ENCODE assay signal across 17 cellular contexts in the genomic region with DNA sequence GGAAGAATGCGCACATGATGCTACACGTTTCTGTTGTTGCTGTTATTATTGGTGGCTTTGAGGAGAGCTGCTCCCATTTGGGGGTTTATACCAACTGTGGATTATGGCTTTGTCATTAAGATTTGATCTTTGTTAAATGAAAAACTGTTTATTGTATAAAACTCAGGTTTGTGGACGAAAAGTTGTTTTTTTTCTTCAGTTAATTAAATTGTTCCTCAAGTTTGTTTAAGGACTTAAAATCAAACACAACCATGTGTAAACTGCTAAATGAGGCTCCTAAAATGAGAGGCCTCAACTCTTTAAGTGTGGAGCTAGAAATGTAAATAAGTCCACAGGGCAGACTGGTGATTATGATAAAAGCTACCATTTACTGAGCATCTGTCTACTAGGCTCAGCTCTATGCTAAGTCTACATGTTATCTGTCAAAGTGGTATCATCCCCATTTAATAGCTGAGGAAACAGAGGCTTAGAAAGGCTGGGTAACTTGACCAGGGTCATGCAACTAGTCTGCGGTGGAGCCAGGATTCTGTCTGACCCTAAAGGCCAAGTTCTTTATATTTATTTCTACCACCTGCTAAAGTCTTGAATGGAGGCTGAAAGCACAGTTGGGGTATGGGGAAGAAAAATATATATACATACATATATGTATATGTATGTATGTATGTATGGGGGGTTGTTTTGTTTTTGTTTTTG. TPM values are rescaled to one million over a fixed set of nuclear protein-coding genes. Genes with fewer than 3 reads are reported as not detected.
DNase-seq lines count a peak whose midpoint lies in the region; ATAC-seq and TF ChIP-seq lines count a peak whose summit lies in the region.
"Had no signal": no experiment of that assay in that cellular context is flagged by ENCODE, and none has a peak within 500 bp of the region (broad histone marks: within the 10 kb centered on the region; RNA-seq: fewer than 3 reads in every experiment).

No MANE protein-coding gene starts in this region.

- DNase-seq in BE2C (peak; percentile 93), dorsolateral prefrontal cortex (no peak), DMS79 treated with DMSO at 0.1 percent for 48 hours (lab: John Stamatoyannopoulos, UW) (no peak)
- no peak for DNase-seq in activated T-cell treated with anti-CD3 and anti-CD28 coated beads, Interleukin-2, amount 50 U/mL, for 72 hours
- DNase-seq in natural killer cell treated with Interleukin-12 subunit alpha and Interleukin-12 subunit beta and Interleukin-15 and Interleukin-18, amount 100 ng/mL, for 72 hours (ENCODE audit: low spot score): no peak
- DNase-seq: activated CD4-positive, alpha-beta T cell treated with anti-CD3 and anti-CD28 coated beads, Interleukin-2, amount 50 U/mL, for 4 hours; activated T-cell treated with anti-CD3 and anti-CD28 coated beads, Interleukin-2, amount 50 U/mL, for 48 hours; GOT3; stimulated activated CD4-positive, alpha-beta T cell treated with anti-CD3 and anti-CD28 coated beads, Interleukin-4, amount 100 ng/mL, for 4 hours had no signal

- H3K36me3 ChIP-seq in BE2C: peaks cover 69% of the 10 kb centered on the region
- H3K36me3 ChIP-seq in HUES64 (ENCODE audit: insufficient read depth, low read length): peaks cover 54% of the 10 kb centered on the region
- H3K36me3 ChIP-seq in mucosa of stomach (ENCODE audit: control insufficient read depth, insufficient read depth, low read length): no peaks in the 10 kb centered on the region
- H3K36me3 ChIP-seq: adrenal gland had no signal

- H3K27ac ChIP-seq in HUES64 (ENCODE audit: low read depth, low read length): no peak overlapping the region
- H3K27ac ChIP-seq in dorsolateral prefrontal cortex: peak overlapping the region in 54 of 59 donors; percentile 29 to 92 (median 78)
- H3K27ac ChIP-seq: adrenal gland had no signal

- no peaks in the 10 kb centered on the region for H3K9me3 Mint-ChIP-seq in activated T-cell treated with anti-CD3 and anti-CD28 coated beads, Interleukin-2, amount 50 U/mL, for 72 hours
- H3K9me3 Mint-ChIP-seq in natural killer cell treated with Interleukin-12 subunit alpha and Interleukin-12 subunit beta and Interleukin-15 and Interleukin-18, amount 100 ng/mL, for 72 hours: no peaks in the 10 kb centered on the region

- H3K9ac ChIP-seq in HUES64 (ENCODE audit: low read depth, low read length): no peak overlapping the region; the same call in 1 of the 2 replicates
- H3K9ac ChIP-seq in mucosa of stomach (ENCODE audit: low read length): no peak overlapping the region
- H3K9ac ChIP-seq: SK-N-SH had no signal

- H3K27me3 ChIP-seq in BE2C (peaks cover 35% of the 10 kb centered on the region), HUES64 (ENCODE audit: insufficient read depth, low read length) (no peaks in the 10 kb centered on the region), dorsolateral prefrontal cortex (peaks cover 0 to 11% (median 0%) of the 10 kb centered on the region in 45 donors), mucosa of stomach (ENCODE audit: control insufficient read depth, insufficient read depth, low read length) (peaks cover 12% of the 10 kb centered on the region)

- no peak overlapping the region for H3K27ac Mint-ChIP-seq in activated T-cell treated with anti-CD3 and anti-CD28 coated beads, Interleukin-2, amount 50 U/mL, for 72 hours
- no peak overlapping the region for H3K27ac Mint-ChIP-seq in natural killer cell treated with Interleukin-12 subunit alpha and Interleukin-12 subunit beta and Interleukin-15 and Interleukin-18, amount 100 ng/mL, for 72 hours

- 38% methylated on average over 3 of the region's 4 CpGs for WGBS in HUES64

- H3K4me1 Mint-ChIP-seq in activated T-cell treated with anti-CD3 and anti-CD28 coated beads, Interleukin-2, amount 50 U/mL, for 72 hours (ENCODE audit: low read depth): peaks cover 29% of the 10 kb centered on the region
- H3K4me1 Mint-ChIP-seq in natural killer cell treated with Interleukin-12 subunit alpha and Interleukin-12 subunit beta and Interleukin-15 and Interleukin-18, amount 100 ng/mL, for 72 hours (ENCODE audit: low read depth in 2 of 2): peaks cover 0 to 4% of the 10 kb centered on the region in 2 donors

- H3K9me3 ChIP-seq in BE2C (no peaks in the 10 kb centered on the region; the same call in 1 of the 2 replicates), HUES64 (ENCODE audit: insufficient read depth, low read depth, low read length) (no peaks in the 10 kb centered on the region), mucosa of stomach (ENCODE audit: control insufficient read depth, low read length) (no peaks in the 10 kb centered on the region)
- H3K9me3 ChIP-seq: adrenal gland, SK-N-SH, tibial nerve had no signal

- no peaks in the 10 kb centered on the region for H3K36me3 Mint-ChIP-seq in activated T-cell treated with anti-CD3 and anti-CD28 coated beads, Interleukin-2, amount 50 U/mL, for 72 hours (ENCODE audit: insufficient read depth in 2 of 2)
- no peaks in the 10 kb centered on the region for H3K36me3 Mint-ChIP-seq in natural killer cell treated with Interleukin-12 subunit alpha and Interleukin-12 subunit beta and Interleukin-15 and Interleukin-18, amount 100 ng/mL, for 72 hours
- H3K36me3 Mint-ChIP-seq: naive thymus-derived CD4-positive, alpha-beta T cell had no signal

- H3K4me3 ChIP-seq in BE2C (ENCODE audit: low read depth, low read length): peak overlapping the region; percentile 0
- H3K4me3 ChIP-seq in HUES64 (ENCODE audit: low read length): peak overlapping the region; percentile 95
- H3K4me3 ChIP-seq in dorsolateral prefrontal cortex: peak overlapping the region in 55 of 59 donors; percentile 20 to 84 (median 67)
- peak overlapping the region; percentile 23 for H3K4me3 ChIP-seq in mucosa of stomach (ENCODE audit: low read length)
- H3K4me3 ChIP-seq: adrenal gland had no signal

- no peak for TF ChIP-seq CTCF in BE2C (IDR thresholded peaks at IDR 0.05; ENCODE audit: low read depth, low read length)
- no peak for TF ChIP-seq CTCF in dorsolateral prefrontal cortex (IDR thresholded peaks at IDR 0.05 in 54 of 56, conservative IDR thresholded peaks at IDR 0.05 in 2 of 56; ENCODE audit: low read depth in 1 of 56, partially characterized antibody in 56 of 56)

- no peak overlapping the region for H3K4me3 Mint-ChIP-seq in activated T-cell treated with anti-CD3 and anti-CD28 coated beads, Interleukin-2, amount 50 U/mL, for 72 hours
- H3K4me3 Mint-ChIP-seq in natural killer cell treated with Interleukin-12 subunit alpha and Interleukin-12 subunit beta and Interleukin-15 and Interleukin-18, amount 100 ng/mL, for 72 hours: no peak overlapping the region

- H3K4me1 ChIP-seq in BE2C (peaks cover 27% of the 10 kb centered on the region), HUES64 (ENCODE audit: insufficient read depth, low read length) (peaks cover 1% of the 10 kb centered on the region; the same call in 1 of the 2 replicates), mucosa of stomach (ENCODE audit: control insufficient read depth, insufficient read depth, low read length) (peaks cover 31% of the 10 kb centered on the region)

- H3K27me3 Mint-ChIP-seq in activated T-cell treated with anti-CD3 and anti-CD28 coated beads, Interleukin-2, amount 50 U/mL, for 72 hours (ENCODE audit: low read depth): peaks cover 37% of the 10 kb centered on the region
- peaks cover 21 to 37% of the 10 kb centered on the region in 2 donors for H3K27me3 Mint-ChIP-seq in natural killer cell treated with Interleukin-12 subunit alpha and Interleukin-12 subunit beta and Interleukin-15 and Interleukin-18, amount 100 ng/mL, for 72 hours

- ATAC-seq in activated T-cell treated with anti-CD3 and anti-CD28 coated beads, Interleukin-2, amount 50 U/mL, for 72 hours (replicated peaks in 1 of 2): no peak
- ATAC-seq in GM19035 (IDR thresholded peaks at IDR 0.05; ENCODE audit: unreplicated experiment): no peak
- no peak for ATAC-seq in natural killer cell treated with Interleukin-12 subunit alpha and Interleukin-12 subunit beta and Interleukin-15 and Interleukin-18, amount 100 ng/mL, for 72 hours
- ATAC-seq: naive thymus-derived CD4-positive, alpha-beta T cell had no signal

- intact Hi-C loops in dorsolateral prefrontal cortex (cut with DNase I): loop anchor here (1.0 to 5.0 kb wide), 7 partner anchors 88 to 668 kb away; no protein-coding TSS in a partner anchor

RNA-seq across cellular contexts. Expression of a gene that starts 4.1 kb away (rescaled TPM):
- 1,296 TPM for polyA plus RNA-seq in BE2C (2012; ENCODE audit: insufficient read depth, insufficient read length, low read depth)
- polyA plus RNA-seq in HUES64 (2013, experiment 1 of 2): 75.7 TPM
- 76.3 TPM for polyA plus RNA-seq in HUES64 (2013, experiment 2 of 2)
- total RNA-seq in dorsolateral prefrontal cortex: 10 to 100 TPM in 3 of 120 experiments, 1 to 10 TPM in 117; 1.4 to 20.5 (median 5.9) TPM
- total RNA-seq in activated T-cell treated with anti-CD3 and anti-CD28 coated beads, Interleukin-2, amount 50 U/mL, for 72 hours: under 1 TPM in 1 of 2 donors, not detected in 1; 0.12 TPM
- not detected for total RNA-seq in natural killer cell treated with Interleukin-12 subunit alpha and Interleukin-12 subunit beta and Interleukin-15 and Interleukin-18, amount 100 ng/mL, for 72 hours
- polyA plus RNA-seq: AG04450; naive thymus-derived CD4-positive, alpha-beta T cell had no signal

Comparison
In these comparisons a context has a peak if more than half of its experiments do, and no peak if none do; other contexts are left out.
1. H3K4me3 ChIP-seq: peak in every context shown above with its lines; median percentile 95 in HUES64; 67 in dorsolateral prefrontal cortex; 23 in mucosa of stomach; 0 in BE2C.